15 cellular contexts compared by ENCODE assay signal in genomic region chr14:69079747-69080146, GRCh38.
DNase-seq lines count a peak whose midpoint lies in the region; ATAC-seq, FAIRE-seq and TF ChIP-seq lines count a peak whose summit lies in the region.
"Had no signal": no experiment of that assay in that cellular context is flagged by ENCODE, and none has a peak within 500 bp of the region (broad histone marks: within the 10 kb centered on the region; RNA-seq: fewer than 3 reads in every experiment).

No MANE protein-coding gene starts in this region.

- TF ChIP-seq CTCF in brain (conservative IDR thresholded peaks at IDR 0.05) = no peak
- no peak for TF ChIP-seq CTCF in keratinocyte (optimal IDR thresholded peaks at IDR 0.05 in 1 of 3, IDR thresholded peaks at IDR 0.05 in 1 of 3, conservative IDR thresholded peaks at IDR 0.05 in 1 of 3; ENCODE audit: extremely low read depth in 1 of 3, insufficient read depth in 2 of 3, low read length in 3 of 3)
- no peak for TF ChIP-seq CTCF in spleen (IDR thresholded peaks at IDR 0.05 in 8 of 11, conservative IDR thresholded peaks at IDR 0.05 in 3 of 11)

- CTCF ChIA-PET in activated CD8-positive, alpha-beta memory T cell treated with anti-CD3 and anti-CD28 coated beads, Interleukin-2, amount 10 ng/mL, durations not matched to agents 7 days and 5 days (lab: Charles Lee) = interaction anchor here (1.9 kb wide), 1 partner anchor 10 kb away, joined by 8 read pairs; no protein-coding TSS in a partner anchor

- no peaks in the 10 kb centered on the region for H3K27me3 Mint-ChIP-seq in activated CD8-positive, alpha-beta memory T cell treated with anti-CD3 and anti-CD28 coated beads, Interleukin-2, amount 10 ng/mL, durations not matched to agents 7 days and 5 days
- no peaks in the 10 kb centered on the region for H3K27me3 Mint-ChIP-seq in brain

- H3K9ac ChIP-seq in keratinocyte (ENCODE audit: control insufficient read depth, extremely low read depth, insufficient read depth, low read length) = no peak overlapping the region

- WGBS in spleen, 5 donors = 57 to 78% (median 76%) methylated on average over 2 of the region's 2 CpGs

- peaks cover 3% of the 10 kb centered on the region for H3K9me1 ChIP-seq in keratinocyte (ENCODE audit: control insufficient read depth, extremely low read depth, insufficient read depth, low read length)

- intact Hi-C loops in spleen (cut with DNase I; ENCODE audit: low total_unique reads) = no loop called here

- FAIRE-seq in keratinocyte (lab: Jason Lieb, UNC) (no peak), GM19239 (lab: Jason Lieb, UNC) (no peak)
- FAIRE-seq: A204.1 had no signal

- peak overlapping the region; percentile 77 for H3K4me2 ChIP-seq in keratinocyte (ENCODE audit: control insufficient read depth, extremely low read depth, insufficient read depth, low read depth, low read length)

- H3K4me1 ChIP-seq in keratinocyte (ENCODE audit: control insufficient read depth, extremely low read depth, insufficient read depth, low read length) (peaks cover 42% of the 10 kb centered on the region), spleen (peaks cover 0 to 23% (median 0%) of the 10 kb centered on the region in 6 donors)

- DNase-seq in activated CD8-positive, alpha-beta memory T cell treated with anti-CD3 and anti-CD28 coated beads, Interleukin-2, amount 10 ng/mL, durations not matched to agents 7 days and 5 days = no peak
- DNase-seq in activated CD8-positive, alpha-beta memory T cell treated with anti-CD3 and anti-CD28 coated beads, Interleukin-2, amount 50 U/mL, for 4 hours = no peak
- DNase-seq in keratinocyte (ENCODE audit: low read depth, low spot score) = no peak
- DNase-seq in spleen = no peak
- DNase-seq in GM19239 (ENCODE audit: insufficient read length, low spot score) = no peak
- DNase-seq in activated naive CD4-positive, alpha-beta T cell treated with Interleukin-2 at 50 U/mL for 16 hours = no peak
- DNase-seq: activated T-cell treated with anti-CD3 and anti-CD28 coated beads for 4 hours, anterior cingulate cortex, NCI-H1105, NCI-H524, SHP77 had no signal

- peaks cover 5% of the 10 kb centered on the region for H3K79me2 ChIP-seq in keratinocyte (ENCODE audit: control insufficient read depth, insufficient read depth, low read length)

- TF ChIP-seq POLR2A in spleen (IDR thresholded peaks at IDR 0.05) = no peak

- H4K20me1 ChIP-seq in keratinocyte (ENCODE audit: control insufficient read depth, extremely low read depth, insufficient read depth, low read length) = no peaks in the 10 kb centered on the region

- dilution Hi-C loops in keratinocyte (cut with MboI; ENCODE audit: extremely low pct_ligation_motif_present, low sequenced_read_pairs) = no loop called here

- no peak for ATAC-seq in activated CD8-positive, alpha-beta memory T cell treated with anti-CD3 and anti-CD28 coated beads, Interleukin-2, amount 10 ng/mL, durations not matched to agents 7 days and 5 days
- no peak for ATAC-seq in HG03159 (IDR thresholded peaks at IDR 0.05; ENCODE audit: unreplicated experiment)
- ATAC-seq: WTC11 had no signal

- peak overlapping the region; percentile 38 for H3K27ac Mint-ChIP-seq in activated CD8-positive, alpha-beta memory T cell treated with anti-CD3 and anti-CD28 coated beads, Interleukin-2, amount 10 ng/mL, durations not matched to agents 7 days and 5 days
- H3K27ac Mint-ChIP-seq in brain = peak overlapping the region in 4 of 5 experiments; percentile 47 to 81 (median 69)

- H3K9me3 ChIP-seq in keratinocyte (ENCODE audit: control insufficient read depth, low read depth, low read length) (no peaks in the 10 kb centered on the region), spleen (no peaks in the 10 kb centered on the region)

- H3K4me3 ChIP-seq in keratinocyte (ENCODE audit: control insufficient read depth in 2 of 3, extremely low read depth in 1 of 3, insufficient read depth in 2 of 3, low read depth in 1 of 3, low read length in 3 of 3) (no peak overlapping the region), spleen (no peak overlapping the region)

- peak overlapping the region; percentile 58 for H3K27ac ChIP-seq in keratinocyte (ENCODE audit: control insufficient read depth, insufficient read depth, low read length)
- peak overlapping the region in 7 of 8 donors; percentile 20 to 71 (median 60) for H3K27ac ChIP-seq in spleen

- H2AFZ ChIP-seq in keratinocyte (ENCODE audit: control insufficient read depth, low read length) = no peak overlapping the region

- peaks cover 38% of the 10 kb centered on the region for H3K36me3 Mint-ChIP-seq in activated CD8-positive, alpha-beta memory T cell treated with anti-CD3 and anti-CD28 coated beads, Interleukin-2, amount 10 ng/mL, durations not matched to agents 7 days and 5 days
- peaks cover 78% of the 10 kb centered on the region for H3K36me3 Mint-ChIP-seq in brain

- H3K4me3 Mint-ChIP-seq in activated CD8-positive, alpha-beta memory T cell treated with anti-CD3 and anti-CD28 coated beads, Interleukin-2, amount 10 ng/mL, durations not matched to agents 7 days and 5 days = no peak overlapping the region
- no peak overlapping the region for H3K4me3 Mint-ChIP-seq in brain
- H3K4me3 Mint-ChIP-seq: WTC11 had no signal

- H3K4me1 Mint-ChIP-seq in activated CD8-positive, alpha-beta memory T cell treated with anti-CD3 and anti-CD28 coated beads, Interleukin-2, amount 10 ng/mL, durations not matched to agents 7 days and 5 days = peaks cover 14% of the 10 kb centered on the region
- H3K4me1 Mint-ChIP-seq in brain = peaks cover 40% of the 10 kb centered on the region

- H3K36me3 ChIP-seq in keratinocyte (ENCODE audit: control insufficient read depth in 2 of 2, extremely low read depth in 1 of 2, insufficient read depth in 2 of 2, low read length in 2 of 2) (peaks cover 7 to 12% of the 10 kb centered on the region in 2 experiments), spleen (peaks cover 0 to 87% (median 26%) of the 10 kb centered on the region in 6 donors)

- H3K27me3 ChIP-seq in keratinocyte (ENCODE audit: control insufficient read depth, extremely low read depth, insufficient read depth, low read length) (no peaks in the 10 kb centered on the region), spleen (replicated peaks in 1 of 7) (no peaks in the 10 kb centered on the region)

- H3K9me3 Mint-ChIP-seq in activated CD8-positive, alpha-beta memory T cell treated with anti-CD3 and anti-CD28 coated beads, Interleukin-2, amount 10 ng/mL, durations not matched to agents 7 days and 5 days (ENCODE audit: low read depth) = no peaks in the 10 kb centered on the region
- H3K9me3 Mint-ChIP-seq in brain = no peaks in the 10 kb centered on the region
- H3K9me3 Mint-ChIP-seq: WTC11 had no signal
